In the genomic region with DNA sequence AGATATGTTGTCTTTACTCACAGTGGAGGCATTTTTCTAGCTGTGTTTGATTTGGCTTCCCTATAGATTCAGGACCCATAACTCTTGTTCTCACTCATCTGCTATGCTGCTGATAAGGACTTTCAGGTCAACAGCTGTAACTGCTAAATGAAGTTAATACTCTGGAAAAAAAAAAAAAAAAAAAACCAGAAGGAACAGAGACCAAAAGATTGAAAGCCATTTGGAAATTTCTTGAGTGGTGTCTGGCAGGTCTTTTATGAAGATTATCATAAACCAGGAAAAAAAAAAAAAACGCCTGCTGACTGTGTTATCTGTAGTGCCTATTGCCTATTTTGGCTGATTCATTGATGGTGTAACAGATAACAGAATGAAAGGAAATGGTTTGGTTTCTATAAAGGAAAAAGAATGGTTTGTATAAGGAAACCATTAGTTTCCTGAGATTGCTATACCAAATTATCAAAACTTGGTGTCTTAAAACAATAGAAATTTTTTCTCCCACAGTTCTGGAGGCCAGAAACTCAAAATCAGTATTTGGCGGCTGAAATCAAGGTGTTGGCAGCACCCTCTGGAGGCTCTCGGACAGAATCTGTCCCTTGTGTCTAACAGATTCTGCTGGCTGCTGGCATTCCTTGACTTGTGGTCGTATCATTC, we compare ENCODE assay signal across 18 cellular contexts.
DNase-seq lines count a peak whose midpoint lies in the region; ATAC-seq, FAIRE-seq and TF ChIP-seq lines count a peak whose summit lies in the region.
"Had no signal": no experiment of that assay in that cellular context is flagged by ENCODE, and none has a peak within 500 bp of the region (broad histone marks: within the 10 kb centered on the region; RNA-seq: fewer than 3 reads in every experiment).

No MANE protein-coding gene starts in this region.

- H3K9ac ChIP-seq in OCI-LY1 (ENCODE audit: low read length), result no peak overlapping the region; the same call in 1 of the 2 replicates
- no peak overlapping the region for H3K9ac ChIP-seq in mesendoderm (ENCODE audit: low read length)

- H3K79me2 ChIP-seq in OCI-LY1 (ENCODE audit: insufficient read depth, low read length), result no peaks in the 10 kb centered on the region
- no peaks in the 10 kb centered on the region for H3K79me2 ChIP-seq in mesendoderm (ENCODE audit: control insufficient read depth, insufficient read depth, low read length)

- no peak overlapping the region for H4K5ac ChIP-seq in mesendoderm (ENCODE audit: low read length)

- DNase-seq in GM19239 (ENCODE audit: insufficient read length, low spot score) (no peak), bronchial epithelial cell (ENCODE audit: low read depth) (peak; percentile 46), mesendoderm (peak; percentile 81), germinal center (ENCODE audit: low spot score) (no peak), NCI-H524 (lab: John Stamatoyannopoulos, UW) (no peak)
- no peak for DNase-seq in effector memory CD4-positive, alpha-beta T cell
- DNase-seq: activated naive CD8-positive, alpha-beta T cell treated with anti-CD3 and anti-CD28 coated beads, Interleukin-2, amount 10 ng/mL, durations not matched to agents 7 days and 5 days; activated T-cell treated with anti-CD3 and anti-CD28 coated beads, Interleukin-2, amount 50 U/mL, for 1 hour; CD8-positive, alpha-beta memory T cell; HCEC 1CT; MM.1S; NCI-H2171 treated with DMSO at 0.1 percent for 48 hours; nucleus accumbens; small intestine; T-cell had no signal

- H3K56ac ChIP-seq in mesendoderm (ENCODE audit: low read length), result peak overlapping the region; percentile 19

- H3K9me2 ChIP-seq in OCI-LY1 (ENCODE audit: low read depth, low read length), result no peaks in the 10 kb centered on the region

- no peak overlapping the region for H4K8ac ChIP-seq in mesendoderm (ENCODE audit: low read depth, low read length)

- no peak overlapping the region for H2AK5ac ChIP-seq in mesendoderm (ENCODE audit: low read length)

- no peaks in the 10 kb centered on the region for H3K9me3 ChIP-seq in OCI-LY1 (ENCODE audit: low read length)
- H3K9me3 ChIP-seq in effector memory CD4-positive, alpha-beta T cell (ENCODE audit: control insufficient read depth, low read length), result no peaks in the 10 kb centered on the region

- H2BK120ac ChIP-seq in mesendoderm (ENCODE audit: low read depth, low read length), result peak overlapping the region; percentile 88

- no peak overlapping the region for H3K23ac ChIP-seq in mesendoderm (ENCODE audit: low read length)

- H3K4me1 ChIP-seq in OCI-LY1 (ENCODE audit: insufficient read depth, low read length, severe bottlenecking), result peaks cover 99% of the 10 kb centered on the region
- peaks cover 5% of the 10 kb centered on the region for H3K4me1 ChIP-seq in mesendoderm (ENCODE audit: control insufficient read depth, low read depth, low read length)
- H3K4me1 ChIP-seq in effector memory CD4-positive, alpha-beta T cell (ENCODE audit: control insufficient read depth, insufficient read depth, low read length, poor library complexity, severe bottlenecking), result peaks cover 11% of the 10 kb centered on the region

- H4K20me1 ChIP-seq in OCI-LY1 (ENCODE audit: insufficient read depth, low read length), result no peaks in the 10 kb centered on the region

- H3K27ac ChIP-seq in OCI-LY1 (ENCODE audit: low read depth, low read length, poor library complexity, severe bottlenecking), result peak overlapping the region; percentile 90
- H3K27ac ChIP-seq in mesendoderm (ENCODE audit: low read depth, low read length), result no peak overlapping the region
- no peak overlapping the region for H3K27ac ChIP-seq in effector memory CD4-positive, alpha-beta T cell (ENCODE audit: insufficient read depth, low read length, poor library complexity, severe bottlenecking)

- peak; percentile 37 for FAIRE-seq in GM19239 (lab: Jason Lieb, UNC)
- no peak for FAIRE-seq in bronchial epithelial cell (lab: Jason Lieb, UNC)
- FAIRE-seq: small intestine had no signal

- TF ChIP-seq CTCF in OCI-LY1 (IDR thresholded peaks at IDR 0.05; ENCODE audit: low read length) (peak; percentile 38), bronchial epithelial cell (IDR thresholded peaks at IDR 0.05; ENCODE audit: insufficient read depth, low read length, severe bottlenecking) (no peak)

- H3F3A ChIP-seq in OCI-LY1 (ENCODE audit: insufficient read depth, low read length), result no peaks in the 10 kb centered on the region

- peak overlapping the region; percentile 16 for H3K4ac ChIP-seq in mesendoderm (ENCODE audit: low read depth, low read length)

- peak overlapping the region; percentile 84 for H3K18ac ChIP-seq in mesendoderm (ENCODE audit: low read length)

- no CpG with 5 or more reads among the region's 4 CpGs for WGBS in mesendoderm (ENCODE audit: extremely low coverage, insufficient coverage, low lambda C conversion rate)

- peak overlapping the region; percentile 12 for H2BK5ac ChIP-seq in mesendoderm (ENCODE audit: low read length)

- H3K27me3 ChIP-seq in OCI-LY1 (ENCODE audit: insufficient read depth, low read length) (no peaks in the 10 kb centered on the region), bronchial epithelial cell (ENCODE audit: control insufficient read depth, insufficient read depth, low read length) (no peaks in the 10 kb centered on the region), mesendoderm (ENCODE audit: insufficient read depth, low read length, poor library complexity) (no peaks in the 10 kb centered on the region)
- H3K27me3 ChIP-seq in effector memory CD4-positive, alpha-beta T cell (replicated peaks; ENCODE audit: control insufficient read depth, insufficient read depth, low read length, poor library complexity, severe bottlenecking), result peaks cover 10% of the 10 kb centered on the region

- H2AFZ ChIP-seq in OCI-LY1 (ENCODE audit: low read length), result no peak overlapping the region

- no peaks in the 10 kb centered on the region for H3K79me1 ChIP-seq in mesendoderm (ENCODE audit: low read length)

- H3K36me3 ChIP-seq in OCI-LY1 (ENCODE audit: insufficient read depth, low read length), result peaks cover 30% of the 10 kb centered on the region
- H3K36me3 ChIP-seq in bronchial epithelial cell (ENCODE audit: control insufficient read depth, insufficient read depth, low read length), result no peaks in the 10 kb centered on the region
- H3K36me3 ChIP-seq in mesendoderm (ENCODE audit: control insufficient read depth, insufficient read depth, low read length), result no peaks in the 10 kb centered on the region
- no peaks in the 10 kb centered on the region for H3K36me3 ChIP-seq in effector memory CD4-positive, alpha-beta T cell (ENCODE audit: control insufficient read depth, insufficient read depth, low read length)

- H3K4me2 ChIP-seq in OCI-LY1 (ENCODE audit: low read length) (peak overlapping the region; percentile 77; the same call in 1 of the 2 replicates), mesendoderm (ENCODE audit: low read length) (no peak overlapping the region)

- ATAC-seq in HG03378 (IDR thresholded peaks at IDR 0.05; ENCODE audit: unreplicated experiment), result no peak
- ATAC-seq: esophagus mucosa, T-cell had no signal

- H3K4me3 ChIP-seq in OCI-LY1 (ENCODE audit: low read depth, low read length, poor library complexity, severe bottlenecking) (peak overlapping the region; percentile 59), bronchial epithelial cell (ENCODE audit: low read depth, low read length) (no peak overlapping the region), mesendoderm (ENCODE audit: low read length) (no peak overlapping the region)
- H3K4me3 ChIP-seq in effector memory CD4-positive, alpha-beta T cell (ENCODE audit: insufficient read depth, low read depth, low read length, poor library complexity, severe bottlenecking), result no peak overlapping the region

- no peak overlapping the region for H2BK15ac ChIP-seq in mesendoderm (replicated peaks; ENCODE audit: low read depth)

Comparison
In these comparisons a context has a peak if more than half of its experiments do, and no peak if none do; other contexts are left out.
1. DNase-seq: peak in bronchial epithelial cell (single experiment) and mesendoderm (single experiment); none in GM19239 (single experiment), germinal center (single experiment), NCI-H524 (0 of 2) and effector memory CD4-positive, alpha-beta T cell (0 of 3).